21 cellular contexts compared by ENCODE assay signal in the genomic region with DNA sequence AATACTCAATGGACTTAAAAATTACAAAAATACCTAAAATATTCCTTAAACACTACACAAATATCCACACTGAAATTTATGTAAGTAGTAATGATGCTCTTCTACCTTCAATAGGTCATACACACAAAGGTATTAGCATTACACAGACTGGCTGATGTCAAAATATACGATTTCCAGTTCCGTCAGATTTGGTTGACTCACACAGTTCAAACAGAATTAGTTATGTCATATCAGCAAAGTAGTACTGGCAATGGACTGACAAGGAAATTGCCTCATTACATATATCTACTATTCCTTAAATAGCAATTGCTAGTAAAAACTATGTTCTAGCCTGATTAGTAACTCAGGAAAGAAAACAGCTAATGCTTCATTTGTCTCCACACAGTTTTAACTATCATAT.
DNase-seq lines count a peak whose midpoint lies in the region; ATAC-seq, FAIRE-seq and TF ChIP-seq lines count a peak whose summit lies in the region.
"Had no signal": no experiment of that assay in that cellular context is flagged by ENCODE, and none has a peak within 500 bp of the region (broad histone marks: within the 10 kb centered on the region; RNA-seq: fewer than 3 reads in every experiment).

No MANE protein-coding gene starts in this region.

- H3K4me2 ChIP-seq in A549 (no peak overlapping the region), IMR-90 (ENCODE audit: low read depth, low read length) (no peak overlapping the region), mammary epithelial cell (ENCODE audit: insufficient read depth, low read depth, low read length) (no peak overlapping the region)
- H3K4me2 ChIP-seq: KMS-11 had no signal

- no peak overlapping the region for H3K4ac ChIP-seq in IMR-90 (ENCODE audit: low read depth, low read length)

- H3K27me3 ChIP-seq in IMR-90 (ENCODE audit: control insufficient read depth, insufficient read depth, low read length) (no peaks in the 10 kb centered on the region), mammary epithelial cell (ENCODE audit: insufficient read depth, low read length) (no peaks in the 10 kb centered on the region)
- H3K27me3 ChIP-seq: gastroesophageal sphincter had no signal

- POLR2A ChIA-PET in A549 (lab: Yijun Ruan, JAX) (interaction anchor here (1.2 kb wide), 1 partner anchor 92 kb away, joined by 3 read pairs; a partner anchor contains a TSS), IMR-90 (lab: Charles Lee; ENCODE audit: unreplicated experiment) (no interaction called here)

- H3K4me3 ChIP-seq in A549 (no peak overlapping the region), IMR-90 (ENCODE audit: insufficient read depth, low read depth, low read length) (no peak overlapping the region), mammary epithelial cell (replicated peaks in 1 of 3; ENCODE audit: insufficient read depth in 1 of 3, low read depth in 2 of 3, low read length in 3 of 3) (no peak overlapping the region)
- H3K4me3 ChIP-seq: gastroesophageal sphincter had no signal

- no peak overlapping the region for H3K14ac ChIP-seq in IMR-90 (replicated peaks; ENCODE audit: low read depth, low read length)

- intact Hi-C loops in IMR-90 (cut with micrococcal nuclease) (loop anchor here (5.0 kb wide), 1 partner anchor 39 kb away; no protein-coding TSS in a partner anchor), mammary epithelial cell (cut with micrococcal nuclease) (loop anchor here (10.0 kb wide), 1 partner anchor 454 kb away; no protein-coding TSS in a partner anchor)

- TF ChIP-seq RAD21 in A549 (conservative IDR thresholded peaks at IDR 0.05 in 1 of 2, IDR thresholded peaks at IDR 0.05 in 1 of 2): no peak
- no peak for TF ChIP-seq RAD21 in IMR-90 (IDR thresholded peaks at IDR 0.05; ENCODE audit: low read length)

- TF ChIP-seq CTCF in A549 (IDR thresholded peaks at IDR 0.05): no peak
- TF ChIP-seq CTCF in IMR-90 (conservative IDR thresholded peaks at IDR 0.05; ENCODE audit: low read depth, low read length): no peak
- TF ChIP-seq CTCF in mammary epithelial cell (conservative IDR thresholded peaks at IDR 0.05 in 1 of 2, IDR thresholded peaks at IDR 0.05 in 1 of 2; ENCODE audit: extremely low read depth in 1 of 2, insufficient read depth in 1 of 2, low read depth in 1 of 2, low read length in 2 of 2): no peak

- no peak overlapping the region for H3K27ac Mint-ChIP-seq in activated T-cell treated with anti-CD3 and anti-CD28 coated beads, Interleukin-2, amount 50 U/mL, for 72 hours
- H3K27ac Mint-ChIP-seq: activated naive CD8-positive, alpha-beta T cell; activated T-helper 1 cell treated with anti-CD3 and anti-CD28 coated beads, Interleukin-12 subunit alpha, Interleukin-12 subunit beta, Interleukin-2, Interleukin-4 antibody, amounts not matched to agents 30 ng/mL and 10 ng/mL and 1 ng/mL, durations not matched to agents 14 hours and 24 hours and 36 hours; natural killer cell treated with Interleukin-12 subunit alpha and Interleukin-12 subunit beta and Interleukin-15 and Interleukin-18, amount 100 ng/mL, for 72 hours; stimulated activated effector memory CD8-positive, alpha-beta T cell treated with anti-CD3 and anti-CD28 coated beads, Interleukin-12 subunit alpha, Interleukin-12 subunit beta, amount 100 ng/mL, for 72 hours had no signal

- no peak overlapping the region for H4K91ac ChIP-seq in IMR-90 (ENCODE audit: insufficient read depth, low read depth, low read length)

- in situ Hi-C loops in IMR-90 (cut with MboI; ENCODE audit: low sequenced_read_pairs) (no loop called here), mammary epithelial cell (cut with MboI; ENCODE audit: low sequenced_read_pairs in 2 of 2) (no loop called here)

- peaks cover 0 to 8% of the 10 kb centered on the region in 2 donors for H3K36me3 Mint-ChIP-seq in activated T-cell treated with anti-CD3 and anti-CD28 coated beads, Interleukin-2, amount 50 U/mL, for 72 hours (ENCODE audit: insufficient read depth in 2 of 2)
- H3K36me3 Mint-ChIP-seq: natural killer cell treated with Interleukin-12 subunit alpha and Interleukin-12 subunit beta and Interleukin-15 and Interleukin-18, amount 100 ng/mL, for 72 hours had no signal

- H3K9ac ChIP-seq in IMR-90 (ENCODE audit: low read depth, low read length): no peak overlapping the region
- H3K9ac ChIP-seq in mammary epithelial cell (ENCODE audit: insufficient read depth, low read length): no peak overlapping the region
- H3K9ac ChIP-seq: KMS-11 had no signal

- H3K36me3 ChIP-seq in IMR-90 (ENCODE audit: control insufficient read depth, insufficient read depth, low read length): peaks cover 5% of the 10 kb centered on the region
- H3K36me3 ChIP-seq in mammary epithelial cell (ENCODE audit: insufficient read depth, low read length): peaks cover 3% of the 10 kb centered on the region

- no peak for TF ChIP-seq EP300 in A549 (IDR thresholded peaks at IDR 0.05)

- H3K9me3 Mint-ChIP-seq in activated T-cell treated with anti-CD3 and anti-CD28 coated beads, Interleukin-2, amount 50 U/mL, for 72 hours: no peaks in the 10 kb centered on the region
- H3K9me3 Mint-ChIP-seq: activated T-helper 1 cell treated with anti-CD3 and anti-CD28 coated beads, Interleukin-12 subunit alpha, Interleukin-12 subunit beta, Interleukin-2, Interleukin-4 antibody, amounts not matched to agents 30 ng/mL and 10 ng/mL and 1 ng/mL, durations not matched to agents 14 hours and 24 hours and 36 hours; CD14-positive monocyte; natural killer cell treated with Interleukin-12 subunit alpha and Interleukin-12 subunit beta and Interleukin-15 and Interleukin-18, amount 100 ng/mL, for 72 hours; stimulated activated effector memory CD8-positive, alpha-beta T cell treated with anti-CD3 and anti-CD28 coated beads, Interleukin-12 subunit alpha, Interleukin-12 subunit beta, amount 100 ng/mL, for 72 hours had no signal

- H2AFZ ChIP-seq in IMR-90 (replicated peaks; ENCODE audit: low read length, poor library complexity): no peak overlapping the region
- H2AFZ ChIP-seq in mammary epithelial cell (ENCODE audit: low read depth, low read length): no peak overlapping the region

- H2BK20ac ChIP-seq in IMR-90 (ENCODE audit: low read depth, low read length): no peak overlapping the region

- 0 out of 2 replicates have a peak, but pooled peaks cover 8% of the 10 kb centered on the region for H4K20me1 ChIP-seq in IMR-90 (ENCODE audit: insufficient read depth, low read length)
- no peaks in the 10 kb centered on the region for H4K20me1 ChIP-seq in mammary epithelial cell (ENCODE audit: insufficient read depth, low read length)

- no peak overlapping the region for H2AK5ac ChIP-seq in IMR-90 (ENCODE audit: low read depth, low read length)

- H3K9me3 ChIP-seq in A549 (no peaks in the 10 kb centered on the region), IMR-90 (ENCODE audit: control insufficient read depth, insufficient read depth, low read length) (no peaks in the 10 kb centered on the region), mammary epithelial cell (replicated peaks; ENCODE audit: insufficient read depth, low read length) (no peaks in the 10 kb centered on the region)
- H3K9me3 ChIP-seq: gastroesophageal sphincter had no signal

- no peak overlapping the region for H2BK15ac ChIP-seq in IMR-90 (ENCODE audit: low read depth, low read length)

- peaks cover 41% of the 10 kb centered on the region for H3K79me2 ChIP-seq in mammary epithelial cell (ENCODE audit: insufficient read depth, low read length)

- TF ChIP-seq POLR2A in A549 (IDR thresholded peaks at IDR 0.05; ENCODE audit: low read length): no peak
- TF ChIP-seq POLR2A in IMR-90 (IDR thresholded peaks at IDR 0.05; ENCODE audit: low read depth, low read length): no peak

- H3K18ac ChIP-seq in IMR-90 (ENCODE audit: low read depth, low read length): no peak overlapping the region

- peak; percentile 97 for FAIRE-seq in A549 (lab: Jason Lieb, UNC)
- FAIRE-seq: H1 had no signal

- no peak overlapping the region for H3K27ac ChIP-seq in A549
- H3K27ac ChIP-seq in IMR-90 (ENCODE audit: insufficient read depth, low read length): no peak overlapping the region
- H3K27ac ChIP-seq in mammary epithelial cell (ENCODE audit: insufficient read depth, low read depth, low read length): no peak overlapping the region
- H3K27ac ChIP-seq: gastroesophageal sphincter, KMS-11 had no signal

- H3K4me1 ChIP-seq in A549 (peaks cover 27% of the 10 kb centered on the region; the same call in 2 of the 3 replicates), IMR-90 (ENCODE audit: control insufficient read depth, insufficient read depth, low read length) (0 out of 2 replicates have a peak, but pooled peaks cover 2% of the 10 kb centered on the region), mammary epithelial cell (ENCODE audit: insufficient read depth, low read length) (no peaks in the 10 kb centered on the region)

- no peaks in the 10 kb centered on the region for H3K27me3 Mint-ChIP-seq in activated T-cell treated with anti-CD3 and anti-CD28 coated beads, Interleukin-2, amount 50 U/mL, for 72 hours (ENCODE audit: low read depth)
- H3K27me3 Mint-ChIP-seq: activated naive CD8-positive, alpha-beta T cell; natural killer cell treated with Interleukin-12 subunit alpha and Interleukin-12 subunit beta and Interleukin-15 and Interleukin-18, amount 100 ng/mL, for 72 hours had no signal

- no peak overlapping the region for H3K56ac ChIP-seq in IMR-90 (ENCODE audit: extremely low read depth, insufficient read depth, low read length)

- CTCF ChIA-PET in A549 (lab: Yijun Ruan, JAX) (interaction anchor here (1.0 kb wide), 2 partner anchors 72 to 92 kb away, joined by 3 read pairs; a partner anchor contains a TSS), IMR-90 (lab: Yijun Ruan, JAX) (no interaction called here), mammary epithelial cell (lab: Charles Lee; ENCODE audit: low non-redundant PET) (no interaction called here)

- H3K4me3 Mint-ChIP-seq in activated T-cell treated with anti-CD3 and anti-CD28 coated beads, Interleukin-2, amount 50 U/mL, for 72 hours: no peak overlapping the region
- H3K4me3 Mint-ChIP-seq: activated naive CD8-positive, alpha-beta T cell; activated T-helper 1 cell treated with anti-CD3 and anti-CD28 coated beads, Interleukin-12 subunit alpha, Interleukin-12 subunit beta, Interleukin-2, Interleukin-4 antibody, amounts not matched to agents 30 ng/mL and 10 ng/mL and 1 ng/mL, durations not matched to agents 14 hours and 24 hours and 36 hours; CD14-positive monocyte; natural killer cell treated with Interleukin-12 subunit alpha and Interleukin-12 subunit beta and Interleukin-15 and Interleukin-18, amount 100 ng/mL, for 72 hours; stimulated activated effector memory CD8-positive, alpha-beta T cell treated with anti-CD3 and anti-CD28 coated beads, Interleukin-12 subunit alpha, Interleukin-12 subunit beta, amount 100 ng/mL, for 72 hours had no signal

- H2AK9ac ChIP-seq in IMR-90 (replicated peaks; ENCODE audit: low read depth, low read length, poor library complexity): no peak overlapping the region

- no peak overlapping the region for H2BK120ac ChIP-seq in IMR-90 (ENCODE audit: low read depth, low read length)

- H4K8ac ChIP-seq in IMR-90 (ENCODE audit: low read depth in 2 of 2, low read length in 2 of 2): no peak overlapping the region

- 39% methylated on average over 2 of the region's 2 CpGs for WGBS in A549 (ENCODE audit: missing lambda C conversion rate)
- WGBS in IMR-90 (ENCODE audit: extremely low coverage in 2 of 2, insufficient read length in 1 of 2), 2 experiments: no CpG with 5 or more reads among the region's 2 CpGs
- 83% methylated on average over 2 of the region's 2 CpGs for WGBS in mammary epithelial cell (ENCODE audit: low coverage, missing lambda C conversion rate)

- H3K79me1 ChIP-seq in IMR-90 (ENCODE audit: low read depth in 1 of 2, low read length in 2 of 2): peaks cover 22 to 23% of the 10 kb centered on the region in 2 experiments

- peaks cover 4% of the 10 kb centered on the region; the same call in 1 of the 2 replicates for H3K9me1 ChIP-seq in IMR-90 (ENCODE audit: insufficient read depth, low read length)

- no peak overlapping the region for H3K23ac ChIP-seq in IMR-90 (ENCODE audit: low read depth, low read length)

- H3K4me1 Mint-ChIP-seq in activated T-cell treated with anti-CD3 and anti-CD28 coated beads, Interleukin-2, amount 50 U/mL, for 72 hours (ENCODE audit: low read depth): no peaks in the 10 kb centered on the region

- ATAC-seq in A549: peak in 1 of 2 experiments; percentile 53; a peak in 3 of 6 replicates
- ATAC-seq in IMR-90 (ENCODE audit: low read depth): no peak
- ATAC-seq in GM19023 (IDR thresholded peaks at IDR 0.05; ENCODE audit: unreplicated experiment): no peak
- ATAC-seq in activated T-cell treated with anti-CD3 and anti-CD28 coated beads, Interleukin-2, amount 50 U/mL, for 72 hours (replicated peaks in 1 of 2): no peak
- ATAC-seq: gastroesophageal sphincter; natural killer cell treated with Interleukin-12 subunit alpha and Interleukin-12 subunit beta and Interleukin-15 and Interleukin-18, amount 100 ng/mL, for 72 hours; stimulated activated effector memory CD8-positive, alpha-beta T cell treated with anti-CD3 and anti-CD28 coated beads, Interleukin-12 subunit alpha, Interleukin-12 subunit beta, amount 100 ng/mL, for 72 hours had no signal

- BruUV-seq in IMR-90 (replicated peaks; lab: Mats Ljungman, UMichigan) (no TSS peak), mammary epithelial cell (replicated peaks; lab: Mats Ljungman, UMichigan) (no TSS peak)

- DNase-seq in A549 (ENCODE audit: low read depth in 1 of 2, low spot score in 1 of 2) (peak in 1 of 2 experiments; percentile 44), IMR-90 (peak; percentile 31), mammary epithelial cell (peak; percentile 9), glomerular endothelial cell (ENCODE audit: extremely low read depth, low read depth, low spot score) (peak; percentile 4), activated gamma-delta T cell (lab: John Stamatoyannopoulos, UW) (no peak), T-helper 9 cell (no peak)
- DNase-seq in activated T-cell treated with anti-CD3 and anti-CD28 coated beads, Interleukin-2, amount 50 U/mL, for 72 hours: no peak
- DNase-seq: cortex of kidney; GDM1; NCI-H1105 treated with DMSO at 0.1 percent for 48 hours; NCI-H2081 treated with DMSO at 0.1 percent for 48 hours; NK-92 treated with Interleukin-12 subunit alpha and Interleukin-12 subunit beta, amount 100 ng/mL, for 24 hours had no signal

- H4K5ac ChIP-seq in IMR-90 (ENCODE audit: low read depth, low read length): no peak overlapping the region

- dilution Hi-C loops in IMR-90 (cut with HindIII; ENCODE audit: low sequenced_read_pairs, unreplicated experiment): no loop called here
- dilution Hi-C loops in mammary epithelial cell (cut with HindIII; ENCODE audit: low sequenced_read_pairs): no loop called here

- no peak overlapping the region for H2BK5ac ChIP-seq in IMR-90 (ENCODE audit: low read depth, low read length, poor library complexity, severe bottlenecking)

Comparison
In these comparisons a context has a peak if more than half of its experiments do, and no peak if none do; other contexts are left out.
1. DNase-seq: peak in IMR-90 (single experiment), mammary epithelial cell (single experiment) and glomerular endothelial cell (single experiment); none in activated gamma-delta T cell (single experiment), T-helper 9 cell (single experiment) and activated T-cell treated with anti-CD3 and anti-CD28 coated beads, Interleukin-2, amount 50 U/mL, for 72 hours (0 of 2).